15 cellular contexts compared by ENCODE assay signal in the genomic region with DNA sequence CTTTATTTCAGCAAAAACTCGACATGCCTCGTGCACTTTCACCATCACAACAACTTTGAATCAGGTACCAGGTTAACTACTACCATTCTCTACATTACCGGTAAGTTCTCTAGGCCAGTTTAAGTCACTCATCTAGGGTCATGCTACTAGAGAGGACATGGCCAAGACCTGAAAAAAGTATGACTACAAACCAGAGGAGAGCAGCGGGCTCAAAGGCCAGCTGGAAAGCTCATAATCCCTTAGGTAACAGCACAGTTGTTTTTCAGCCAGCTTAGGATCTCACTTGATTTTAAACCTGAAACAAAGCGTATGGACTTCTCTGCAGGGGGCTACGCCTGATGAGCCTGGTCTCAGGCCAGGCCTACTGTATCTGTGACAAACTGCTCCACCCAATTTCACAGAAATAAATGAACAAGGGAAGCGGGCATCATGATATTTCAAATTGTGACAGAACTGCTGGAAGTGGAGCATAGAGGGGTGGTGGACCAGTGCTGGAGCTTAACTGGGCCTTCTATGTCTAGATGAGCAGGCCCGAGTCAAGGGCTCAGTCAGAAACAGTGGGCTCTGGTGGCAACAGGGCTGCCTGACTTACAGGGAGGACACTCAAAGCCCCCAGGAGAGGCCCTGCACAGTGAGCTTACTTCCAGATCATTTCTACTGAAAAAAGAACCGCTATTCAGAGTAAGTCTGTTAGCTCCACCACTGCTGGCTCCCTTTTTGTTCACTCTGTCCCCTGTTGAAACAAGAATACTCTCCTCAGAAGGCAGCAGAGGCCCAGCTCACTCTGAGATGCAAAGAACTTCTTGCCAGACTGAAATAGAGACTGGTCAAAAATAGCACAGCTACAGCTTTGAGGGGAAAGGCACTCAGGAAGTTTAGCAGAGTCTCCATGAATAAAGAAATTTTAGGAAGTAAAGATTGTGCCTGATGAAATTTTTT. TPM values are rescaled to one million over a fixed set of nuclear protein-coding genes. Genes with fewer than 3 reads are reported as not detected.
DNase-seq lines count a peak whose midpoint lies in the region; ATAC-seq and TF ChIP-seq lines count a peak whose summit lies in the region.
"Had no signal": no experiment of that assay in that cellular context is flagged by ENCODE, and none has a peak within 500 bp of the region (broad histone marks: within the 10 kb centered on the region; RNA-seq: fewer than 3 reads in every experiment).

No MANE protein-coding gene starts in this region.

- H4K91ac ChIP-seq in trophoblast cell (ENCODE audit: low read depth, low read length) (no peak overlapping the region), neuronal stem cell (ENCODE audit: low read depth, low read length, poor library complexity) (no peak overlapping the region)

- H3K18ac ChIP-seq in trophoblast cell (ENCODE audit: low read length), result no peak overlapping the region
- H3K18ac ChIP-seq in neuronal stem cell (ENCODE audit: low read length), result no peak overlapping the region

- H3K9me3 ChIP-seq in heart right ventricle (no peaks in the 10 kb centered on the region), trophoblast cell (ENCODE audit: insufficient read depth, low read depth, low read length) (no peaks in the 10 kb centered on the region), mucosa of descending colon (no peaks in the 10 kb centered on the region), neuronal stem cell (replicated peaks in 1 of 2; ENCODE audit: control insufficient read depth in 2 of 2, insufficient read depth in 1 of 2, low read depth in 1 of 2, low read length in 2 of 2) (no peaks in the 10 kb centered on the region)

- H3K9ac ChIP-seq in trophoblast cell (ENCODE audit: low read length) (peak overlapping the region; percentile 29), neuronal stem cell (ENCODE audit: low read depth, low read length, poor library complexity) (no peak overlapping the region)

- H3K36me3 ChIP-seq in heart right ventricle (peaks cover 0 to 19% (median 0%) of the 10 kb centered on the region in 9 donors), trophoblast cell (ENCODE audit: control insufficient read depth in 1 of 2, insufficient read depth in 2 of 2, low read length in 2 of 2) (no peaks in the 10 kb centered on the region), mucosa of descending colon (ENCODE audit: low read depth) (no peaks in the 10 kb centered on the region), neuronal stem cell (replicated peaks in 1 of 2; ENCODE audit: control insufficient read depth in 2 of 2, insufficient read depth in 2 of 2, low read length in 2 of 2) (peaks cover 55 to 100% of the 10 kb centered on the region in 2 donors)

- DNase-seq in heart right ventricle (no peak), cardiac septum (ENCODE audit: low spot score) (no peak), globus pallidus (ENCODE audit: low spot score) (peak; percentile 62), trophoblast cell (no peak), mucosa of descending colon (no peak), epidermal melanocyte (ENCODE audit: insufficient read length, low spot score) (no peak), neuronal stem cell (ENCODE audit: low spot score) (no peak)
- DNase-seq: activated CD4-positive, alpha-beta memory T cell treated with anti-CD3 and anti-CD28 coated beads, Interleukin-2, amount 10 ng/mL, durations not matched to agents 7 days and 5 days; activated gamma-delta T cell treated with Interleukin-2 at 50 U/mL for 16 hours; naive B cell; NCI-H1092 treated with DMSO at 0.1 percent for 48 hours; NCI-H226; T-cell had no signal

- TF ChIP-seq CTCF in heart right ventricle (IDR thresholded peaks at IDR 0.05) (no peak), mucosa of descending colon (IDR thresholded peaks at IDR 0.05) (no peak)

- H3K14ac ChIP-seq in trophoblast cell (ENCODE audit: low read length) (no peak overlapping the region), neuronal stem cell (ENCODE audit: low read length) (no peak overlapping the region)

- intact Hi-C loops in heart right ventricle (cut with DNase I) (loop anchor here in 5 of 10 donors (2.0 to 5.0 kb wide), 4 partner anchors 39 to 45 kb away; no protein-coding TSS in a partner anchor), cardiac septum (cut with DNase I) (no loop called here), mucosa of descending colon (cut with DNase I, micrococcal nuclease) (no loop called here)

- H3K4me3 ChIP-seq in heart right ventricle (peak overlapping the region in 1 of 10 donors; percentile 1), trophoblast cell (ENCODE audit: low read depth, low read length) (no peak overlapping the region), mucosa of descending colon (no peak overlapping the region), neuronal stem cell (ENCODE audit: low read length in 2 of 2) (no peak overlapping the region)
- H3K4me3 ChIP-seq: skin epidermis had no signal

- H2AFZ ChIP-seq in trophoblast cell (ENCODE audit: insufficient read depth, low read length, poor library complexity) (no peak overlapping the region), neuronal stem cell (ENCODE audit: low read length) (no peak overlapping the region)

- H2AK5ac ChIP-seq in trophoblast cell (ENCODE audit: low read length), result no peak overlapping the region
- no peak overlapping the region for H2AK5ac ChIP-seq in neuronal stem cell (ENCODE audit: low read depth, low read length)

- H3K27ac ChIP-seq in heart right ventricle (peak overlapping the region in 9 of 10 donors; percentile 66 to 92 (median 74)), trophoblast cell (ENCODE audit: low read depth, low read length) (no peak overlapping the region), neuronal stem cell (replicated peaks; ENCODE audit: low read length) (no peak overlapping the region)

- H3K79me1 ChIP-seq in trophoblast cell (ENCODE audit: low read length), result no peaks in the 10 kb centered on the region
- H3K79me1 ChIP-seq in neuronal stem cell (ENCODE audit: low read depth, low read length), result peaks cover 11% of the 10 kb centered on the region

- H3K27me3 ChIP-seq in heart right ventricle, result no peaks in the 10 kb centered on the region
- H3K27me3 ChIP-seq in trophoblast cell (ENCODE audit: insufficient read depth, low read length), result no peaks in the 10 kb centered on the region
- no peaks in the 10 kb centered on the region for H3K27me3 ChIP-seq in neuronal stem cell (ENCODE audit: control insufficient read depth in 3 of 3, insufficient read depth in 3 of 3, low read depth in 1 of 3, low read length in 3 of 3)

- H3K4me2 ChIP-seq in trophoblast cell (ENCODE audit: low read length) (no peak overlapping the region), neuronal stem cell (ENCODE audit: insufficient read depth, low read length, poor library complexity, severe bottlenecking) (no peak overlapping the region)

- H3K4me1 ChIP-seq in heart right ventricle, result peaks cover 48 to 93% (median 89%) of the 10 kb centered on the region in 9 donors
- H3K4me1 ChIP-seq in trophoblast cell (ENCODE audit: control insufficient read depth in 1 of 2, insufficient read depth in 2 of 2, low read length in 2 of 2), result no peaks in the 10 kb centered on the region
- H3K4me1 ChIP-seq in mucosa of descending colon (ENCODE audit: low read depth), result peaks cover 20% of the 10 kb centered on the region
- peaks cover 5 to 28% of the 10 kb centered on the region in 2 donors for H3K4me1 ChIP-seq in neuronal stem cell (ENCODE audit: control insufficient read depth in 2 of 2, insufficient read depth in 1 of 2, low read depth in 1 of 2, low read length in 2 of 2)

- H2BK5ac ChIP-seq in trophoblast cell (ENCODE audit: low read depth, low read length, poor library complexity) (no peak overlapping the region), neuronal stem cell (ENCODE audit: low read length) (no peak overlapping the region)

- no peak overlapping the region for H2BK15ac ChIP-seq in neuronal stem cell (ENCODE audit: low read length)

- H4K8ac ChIP-seq in trophoblast cell (ENCODE audit: low read depth, low read length), result no peak overlapping the region
- H4K8ac ChIP-seq in neuronal stem cell (ENCODE audit: low read depth, low read length), result no peak overlapping the region

- peak in 5 of 8 donors; percentile 14 to 33 (median 28) for ATAC-seq in heart right ventricle
- ATAC-seq in mucosa of descending colon, result no peak
- no peak for ATAC-seq in GM19395 (IDR thresholded peaks at IDR 0.05; ENCODE audit: unreplicated experiment)
- ATAC-seq: T-cell had no signal

- H2BK120ac ChIP-seq in trophoblast cell (ENCODE audit: insufficient read depth, low read length, poor library complexity) (no peak overlapping the region), neuronal stem cell (ENCODE audit: low read depth, low read length) (no peak overlapping the region)

- H4K12ac ChIP-seq in trophoblast cell (ENCODE audit: low read depth, low read length), result no peak overlapping the region

- H3K4ac ChIP-seq in trophoblast cell (ENCODE audit: low read depth, low read length) (no peak overlapping the region), neuronal stem cell (ENCODE audit: low read length) (no peak overlapping the region)

- H2BK12ac ChIP-seq in trophoblast cell (ENCODE audit: low read length) (no peak overlapping the region), neuronal stem cell (ENCODE audit: low read length) (no peak overlapping the region)

- 62 to 64% methylated on average over 9 of the region's 9 CpGs for WGBS in heart right ventricle, 2 donors
- no CpG with 5 or more reads among the region's 9 CpGs for WGBS in trophoblast cell (ENCODE audit: extremely low coverage, insufficient coverage, insufficient read length)
- no CpG with 5 or more reads among the region's 9 CpGs for WGBS in neuronal stem cell (ENCODE audit: extremely low coverage in 2 of 2, insufficient read length in 2 of 2, insufficient replicate concordance in 1 of 2), 2 donors

- H3K23ac ChIP-seq in trophoblast cell (ENCODE audit: low read length) (no peak overlapping the region), neuronal stem cell (ENCODE audit: low read depth, low read length, poor library complexity) (no peak overlapping the region)

- no peaks in the 10 kb centered on the region for H3K79me2 ChIP-seq in trophoblast cell (ENCODE audit: control insufficient read depth, insufficient read depth, low read length, poor library complexity)

RNA-seq across cellular contexts. Expression of a gene that starts 47.0 kb away (rescaled TPM):
- total RNA-seq in heart right ventricle (100 to 1,000 TPM in 3 of 10 donors, 10 to 100 TPM in 7; 71.9 to 109 (median 95.2) TPM), cardiac septum (77.1 TPM), mucosa of descending colon (100 to 1,000 TPM in 1 of 3 donors, 10 to 100 TPM in 2; 72.1 to 180 (median 75.3) TPM)
- 10 to 100 TPM; 23.8 to 33.8 TPM for polyA plus RNA-seq in heart right ventricle
- 0.33 and 0.42 TPM in 2 replicates for polyA plus RNA-seq in trophoblast cell (2013)
- 183 TPM for polyA plus RNA-seq in neuronal stem cell (2013, experiment 1 of 2)
- 174 TPM for polyA plus RNA-seq in neuronal stem cell (2013, experiment 2 of 2)

Comparison
In these comparisons a context has a peak if more than half of its experiments do, and no peak if none do; other contexts are left out.
1. ATAC-seq: peak in heart right ventricle (5 of 8); none in mucosa of descending colon (single experiment) and GM19395 (single experiment).
2. H3K27ac ChIP-seq: peak in heart right ventricle (9 of 10); none in trophoblast cell (single experiment) and neuronal stem cell (single experiment).